Comparison of ENCODE assay signal across 1 cellular context in genomic region chr4:52954771-52955170, GRCh38.
TF ChIP-seq lines count a peak whose summit lies in the region.

No MANE protein-coding gene starts in this region.

TF ChIP-seq in H1, 55 proteins besides CTCF, POLR2A, EP300 and RAD21 (continued from another document):
- TF ChIP-seq CHD7 (IDR thresholded peaks at IDR 0.05; ENCODE audit: insufficient replicate concordance, low read length) = no peak
- TF ChIP-seq SIRT6 (IDR thresholded peaks at IDR 0.05; ENCODE audit: low read length) = no peak
